Comparison of ENCODE assay signal across 15 cellular contexts in genomic region chr1:30084909-30085571, GRCh38.
"Had no signal": no experiment of that assay in that cellular context is flagged by ENCODE, and none has a peak within 500 bp of the region (broad histone marks: within the 10 kb centered on the region; RNA-seq: fewer than 3 reads in every experiment).

No MANE protein-coding gene starts in this region.

- H3K27ac Mint-ChIP-seq: activated CD4-positive, alpha-beta memory T cell treated with anti-CD3 and anti-CD28 coated beads, Interleukin-2, amount 10 ng/mL, durations not matched to agents 7 days and 5 days; activated CD4-positive, alpha-beta T cell treated with anti-CD3 and anti-CD28 coated beads for 36 hours; activated naive CD8-positive, alpha-beta T cell; dendritic cell treated with granulocyte-macrophage colony-stimulating factor and Interleukin-4, amounts not matched to agents 40 ng/mL and 50 ng/mL, for 4 days; naive thymus-derived CD4-positive, alpha-beta T cell; stimulated activated memory B cell treated with anti-CD40 and anti-IgM and Interleukin-4, amounts not matched to agents 10 μg/mL and 1 μg/mL and 100 μg/mL, for 72 hours; T-helper 17 cell had no signal

- H3K4me1 Mint-ChIP-seq: activated CD4-positive, alpha-beta memory T cell treated with anti-CD3 and anti-CD28 coated beads, Interleukin-2, amount 10 ng/mL, durations not matched to agents 7 days and 5 days; activated CD4-positive, alpha-beta T cell treated with anti-CD3 and anti-CD28 coated beads for 36 hours; stimulated activated memory B cell treated with anti-CD40 and anti-IgM and Interleukin-4, amounts not matched to agents 10 μg/mL and 1 μg/mL and 100 μg/mL, for 72 hours had no signal

- H3K9me3 ChIP-seq: gastrocnemius medialis, left lung, mucosa of descending colon had no signal

- H3K36me3 Mint-ChIP-seq: activated naive CD8-positive, alpha-beta T cell; stimulated activated memory B cell treated with anti-CD40 and anti-IgM and Interleukin-4, amounts not matched to agents 10 μg/mL and 1 μg/mL and 100 μg/mL, for 72 hours had no signal

- H3K27ac ChIP-seq: epithelial cell of prostate, WERI-Rb-1 had no signal

- H3K36me3 ChIP-seq: gastrocnemius medialis, left lung, WERI-Rb-1 had no signal

- H3K27me3 ChIP-seq: hepatocyte had no signal

- DNase-seq: gastrocnemius medialis, left lung, mammary epithelial cell, T-helper 17 cell had no signal

- H3K4me3 ChIP-seq: hepatocyte, left lung, mucosa of descending colon had no signal

- H3K4me3 Mint-ChIP-seq: activated CD4-positive, alpha-beta memory T cell treated with anti-CD3 and anti-CD28 coated beads, Interleukin-2, amount 10 ng/mL, durations not matched to agents 7 days and 5 days; activated CD4-positive, alpha-beta T cell treated with anti-CD3 and anti-CD28 coated beads for 36 hours; activated naive CD8-positive, alpha-beta T cell; dendritic cell treated with granulocyte-macrophage colony-stimulating factor and Interleukin-4, amounts not matched to agents 40 ng/mL and 50 ng/mL, for 4 days; effector memory CD8-positive, alpha-beta T cell; stimulated activated memory B cell treated with anti-CD40 and anti-IgM and Interleukin-4, amounts not matched to agents 10 μg/mL and 1 μg/mL and 100 μg/mL, for 72 hours; T-helper 17 cell had no signal

- ATAC-seq: gastrocnemius medialis; mucosa of descending colon; naive thymus-derived CD4-positive, alpha-beta T cell; T-helper 17 cell had no signal

- H3K9me3 Mint-ChIP-seq: activated CD4-positive, alpha-beta memory T cell treated with anti-CD3 and anti-CD28 coated beads, Interleukin-2, amount 10 ng/mL, durations not matched to agents 7 days and 5 days; dendritic cell treated with granulocyte-macrophage colony-stimulating factor and Interleukin-4, amounts not matched to agents 40 ng/mL and 50 ng/mL, for 4 days; effector memory CD8-positive, alpha-beta T cell had no signal
